ENCODE assay signal across 8 cellular contexts in the genomic region with DNA sequence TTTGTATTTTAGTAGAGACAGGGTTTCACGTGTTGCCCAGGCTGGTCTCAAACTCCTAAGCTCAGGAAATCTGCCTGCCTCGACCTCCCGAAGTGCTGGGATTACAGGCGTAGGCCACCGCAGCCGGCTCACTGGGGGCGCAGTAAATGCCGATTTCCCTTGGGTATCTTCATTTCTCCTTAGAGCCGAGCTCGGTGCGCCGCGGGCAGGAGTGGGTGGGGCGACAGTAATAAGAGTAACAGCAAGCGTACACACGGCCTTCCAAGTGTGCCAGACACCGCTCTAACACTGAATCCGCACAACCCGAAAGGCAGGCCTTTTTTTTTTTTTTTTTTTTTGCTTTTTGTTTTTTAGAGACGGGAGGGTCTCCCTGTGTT. TPM values are rescaled to one million over a fixed set of nuclear protein-coding genes. Genes with fewer than 3 reads are reported as not detected.
A peak's percentile ranks its signal among the peaks of the same experiment; 100 is the strongest.
DNase-seq lines count a peak whose midpoint lies in the region; ATAC-seq and TF ChIP-seq lines count a peak whose summit lies in the region.

No MANE protein-coding gene starts in this region.

- H3K36me3 ChIP-seq in Peyer's patch: peaks cover 0 to 17% (median 0%) of the 10 kb centered on the region in 3 donors

- peak; percentile 65 for DNase-seq in DMS 273 (lab: John Stamatoyannopoulos, UW; ENCODE audit: unreplicated experiment)
- DNase-seq in DMS 273 treated with DMSO at 0.1 percent for 48 hours (lab: John Stamatoyannopoulos, UW): no peak
- DNase-seq in Peyer's patch: peak; percentile 55 to 76 (median 71)
- DNase-seq in activated naive CD4-positive, alpha-beta T cell (lab: John Stamatoyannopoulos, UW): peak; percentile 32 to 46 (median 38)
- DNase-seq in Right ventricle myocardium superior: peak; percentile 63
- DNase-seq in sciatic nerve (ENCODE audit: low spot score): peak; percentile 62
- no peak for DNase-seq in 8988T

- peak; percentile 42 for ATAC-seq in HG03025 (IDR thresholded peaks at IDR 0.05; ENCODE audit: low FRiP score, unreplicated experiment)
- peak; percentile 25 for ATAC-seq in Right ventricle myocardium superior (ENCODE audit: poor library complexity)
- ATAC-seq in sciatic nerve: peak; percentile 36

- H3K4me3 ChIP-seq in Peyer's patch: peak overlapping the region; percentile 61 to 87 (median 76)

- H3K9me3 ChIP-seq in Peyer's patch: no peaks in the 10 kb centered on the region

- intact Hi-C loops in Right ventricle myocardium superior (cut with DNase I) (loop anchor here (10.0 kb wide), 1 partner anchor 311 kb away; no protein-coding TSS in a partner anchor), sciatic nerve (cut with DNase I) (loop anchor here (10.0 kb wide), 1 partner anchor 801 kb away; no protein-coding TSS in a partner anchor)

- H3K4me1 ChIP-seq in Peyer's patch: peaks cover 0 to 20% (median 13%) of the 10 kb centered on the region in 4 donors

- H3K27me3 ChIP-seq in Peyer's patch: no peaks in the 10 kb centered on the region

- no peak for TF ChIP-seq POLR2A in Peyer's patch (IDR thresholded peaks at IDR 0.05)

- no peak for TF ChIP-seq CTCF in Peyer's patch (IDR thresholded peaks at IDR 0.05)

- H3K27ac ChIP-seq in Peyer's patch: peak overlapping the region; percentile 79 to 94 (median 88)

RNA-seq across cellular contexts. Expression of a gene that starts 0.5 kb away (rescaled TPM):
- 100 to 1,000 TPM in 1 of 4 donors, 10 to 100 TPM in 3; 32.2 to 163 (median 37.4) TPM for total RNA-seq in Peyer's patch
- total RNA-seq in Right ventricle myocardium superior: 52.0 TPM
- 32.8 TPM for total RNA-seq in sciatic nerve

RNA-seq across cellular contexts. Expression of a gene that starts 24.6 kb away (rescaled TPM):
- total RNA-seq in Peyer's patch (100 to 1,000 TPM in 3 of 4 donors, 10 to 100 TPM in 1; 82.0 to 268 (median 159) TPM), Right ventricle myocardium superior (33.6 TPM), sciatic nerve (55.9 TPM)

Comparison
In these comparisons a context has a peak if more than half of its experiments do, and no peak if none do; other contexts are left out.
1. DNase-seq: peak in DMS 273 (single experiment), Peyer's patch (3 of 3), activated naive CD4-positive, alpha-beta T cell (4 of 4), Right ventricle myocardium superior (single experiment) and sciatic nerve (single experiment); none in DMS 273 treated with DMSO at 0.1 percent for 48 hours (single experiment) and 8988T (single experiment).
2. Peak in every context shown above with its lines, with median percentiles within 50 percentile points of each other: ATAC-seq.